ENCODE assay signal across 13 cellular contexts in the genomic region with DNA sequence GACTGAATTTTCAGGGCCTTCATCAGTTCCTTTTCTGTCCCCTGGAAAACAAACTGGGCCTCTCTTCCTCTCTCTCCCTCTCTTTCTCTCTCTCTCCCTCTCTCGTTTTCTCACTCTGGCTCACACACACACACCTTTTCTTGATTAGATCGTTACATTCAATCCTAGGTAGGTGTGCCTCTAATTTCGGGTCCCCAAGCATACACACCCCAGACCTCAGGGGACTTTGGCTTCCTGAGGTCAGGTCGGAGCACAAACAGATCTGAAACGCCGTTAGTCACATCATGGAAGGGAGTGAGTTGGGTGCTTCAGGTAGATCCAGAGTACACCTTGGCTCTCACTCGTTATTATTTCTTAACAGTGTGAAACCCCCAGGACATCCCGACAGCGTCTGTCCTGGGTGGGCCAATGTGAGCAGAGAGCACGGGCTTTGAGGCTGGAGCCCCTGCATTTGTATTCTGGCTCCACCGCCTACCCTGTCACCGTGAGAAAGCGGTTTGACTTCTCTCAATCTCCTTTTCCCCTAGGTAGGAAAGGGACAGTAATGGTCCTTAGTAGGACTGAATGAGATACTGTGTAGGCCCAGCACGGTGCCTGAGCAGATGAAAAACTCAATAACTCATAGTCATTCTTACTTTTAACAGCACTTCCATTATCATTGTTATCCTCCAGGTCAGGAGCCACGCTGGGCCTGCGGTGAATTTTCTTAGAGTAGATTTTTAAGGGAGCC. TPM values are rescaled to one million over a fixed set of nuclear protein-coding genes. Genes with fewer than 3 reads are reported as not detected.
DNase-seq lines count a peak whose midpoint lies in the region; ATAC-seq and TF ChIP-seq lines count a peak whose summit lies in the region.
"Had no signal": no experiment of that assay in that cellular context is flagged by ENCODE, and none has a peak within 500 bp of the region (broad histone marks: within the 10 kb centered on the region; RNA-seq: fewer than 3 reads in every experiment).

No MANE protein-coding gene starts in this region.

- peak overlapping the region; percentile 80 for H3K9ac ChIP-seq in MM.1S (ENCODE audit: low read length)
- no peak overlapping the region for H3K9ac ChIP-seq in muscle layer of colon (ENCODE audit: low read length)

- no peaks in the 10 kb centered on the region for H3K9me2 ChIP-seq in MM.1S (replicated peaks; ENCODE audit: insufficient read depth, low read length)

- no peaks in the 10 kb centered on the region for H3K36me3 Mint-ChIP-seq in WTC11
- H3K36me3 Mint-ChIP-seq: CD4-positive, alpha-beta memory T cell; natural killer cell treated with Interleukin-12 subunit alpha and Interleukin-12 subunit beta and Interleukin-15 and Interleukin-18, amount 100 ng/mL, for 72 hours had no signal

- DNase-seq in MM.1S, result no peak
- DNase-seq in NOMO-1 (lab: John Stamatoyannopoulos, UW; ENCODE audit: unreplicated experiment in 2 of 2), result no peak
- no peak for DNase-seq in OCI-M2 (lab: John Stamatoyannopoulos, UW; ENCODE audit: unreplicated experiment)
- no peak for DNase-seq in GOT3 (lab: John Stamatoyannopoulos, UW)
- DNase-seq in WTC11 (ENCODE audit: low spot score), result no peak
- DNase-seq: anterior cingulate cortex; CD4-positive, alpha-beta memory T cell had no signal

- peak overlapping the region; percentile 96 for H3K27ac ChIP-seq in MM.1S (ENCODE audit: low read length)
- H3K27ac ChIP-seq in muscle layer of colon (ENCODE audit: low read depth, low read length), result peak overlapping the region; percentile 59
- H3K27ac ChIP-seq: RWPE1 had no signal

- H3K4me1 Mint-ChIP-seq in WTC11, result peaks cover 9% of the 10 kb centered on the region

- no peaks in the 10 kb centered on the region for H4K20me1 ChIP-seq in MM.1S (ENCODE audit: insufficient read depth, low read length)

- peaks cover 30% of the 10 kb centered on the region for H3F3A ChIP-seq in MM.1S (ENCODE audit: insufficient read depth, low read length)

- POLR2A ChIA-PET in WTC11 (lab: Charles Lee), result no interaction called here

- peaks cover 86% of the 10 kb centered on the region for H3K4me1 ChIP-seq in MM.1S (ENCODE audit: low read length)
- H3K4me1 ChIP-seq in muscle layer of colon (ENCODE audit: insufficient read depth, low read length), result peaks cover 38% of the 10 kb centered on the region

- H3K27me3 ChIP-seq in MM.1S (replicated peaks; ENCODE audit: insufficient read depth, low read length) (no peaks in the 10 kb centered on the region), muscle layer of colon (ENCODE audit: control insufficient read depth in 1 of 2, insufficient read depth in 2 of 2, low read length in 2 of 2) (no peaks in the 10 kb centered on the region)

- TF ChIP-seq CTCF in GM12875 (IDR thresholded peaks at IDR 0.05; ENCODE audit: borderline replicate concordance, insufficient read depth, low read depth, low read length) (no peak), MM.1S (IDR thresholded peaks at IDR 0.05; ENCODE audit: low read length) (no peak), WTC11 (IDR thresholded peaks at IDR 0.05) (no peak)

- ATAC-seq in GM21381 (IDR thresholded peaks at IDR 0.05; ENCODE audit: unreplicated experiment) (peak; percentile 9), WTC11 (no peak)
- ATAC-seq: natural killer cell treated with Interleukin-12 subunit alpha and Interleukin-12 subunit beta and Interleukin-15 and Interleukin-18, amount 100 ng/mL, for 72 hours had no signal

- H3K9me3 Mint-ChIP-seq in WTC11, result 0 out of 2 replicates have a peak, but pooled peaks cover 3% of the 10 kb centered on the region
- H3K9me3 Mint-ChIP-seq: natural killer cell treated with Interleukin-12 subunit alpha and Interleukin-12 subunit beta and Interleukin-15 and Interleukin-18, amount 100 ng/mL, for 72 hours had no signal

- H3K4me3 ChIP-seq in GM12875 (ENCODE audit: low read depth, low read length) (peak overlapping the region; percentile 11), MM.1S (ENCODE audit: low read length) (no peak overlapping the region), muscle layer of colon (ENCODE audit: low read depth in 1 of 2, low read length in 2 of 2) (no peak overlapping the region)
- H3K4me3 ChIP-seq: thoracic aorta had no signal

- H3K9me3 ChIP-seq in MM.1S (replicated peaks; ENCODE audit: insufficient read depth, low read length) (no peaks in the 10 kb centered on the region), muscle layer of colon (ENCODE audit: low read length) (no peaks in the 10 kb centered on the region)
- H3K9me3 ChIP-seq: thoracic aorta had no signal

- CTCF ChIA-PET in WTC11 (lab: Charles Lee), result interaction anchor here (0.8 to 2.6 kb wide), 3 partner anchors 12 to 117 kb away, joined by 3 to 15 read pairs (median 4); no protein-coding TSS in a partner anchor

- no peaks in the 10 kb centered on the region for H3K27me3 Mint-ChIP-seq in WTC11 (ENCODE audit: low read depth)
- H3K27me3 Mint-ChIP-seq: CD4-positive, alpha-beta memory T cell had no signal

- no peak overlapping the region for H3K27ac Mint-ChIP-seq in WTC11

- H3K4me3 Mint-ChIP-seq in WTC11, result no peak overlapping the region

- no peaks in the 10 kb centered on the region for H3K36me3 ChIP-seq in MM.1S (replicated peaks; ENCODE audit: insufficient read depth, low read length)
- H3K36me3 ChIP-seq in muscle layer of colon (ENCODE audit: insufficient read depth, low read length), result no peaks in the 10 kb centered on the region
- H3K36me3 ChIP-seq: thoracic aorta had no signal

- peak overlapping the region; percentile 60; the same call in 1 of the 2 replicates for H3K4me2 ChIP-seq in MM.1S (ENCODE audit: low read depth, low read length)

- H2AFZ ChIP-seq in MM.1S (ENCODE audit: low read length), result no peak overlapping the region

- H3K79me2 ChIP-seq in MM.1S (ENCODE audit: low read length), result no peaks in the 10 kb centered on the region

TF ChIP-seq in WTC11, 78 proteins besides CTCF, POLR2A, EP300 and RAD21:
- TF ChIP-seq RORB (CRISPR knock-in tag; IDR thresholded peaks at IDR 0.05) (no peak), EMX1 (CRISPR knock-in tag; IDR thresholded peaks at IDR 0.05) (no peak), FOXK1 (CRISPR knock-in tag; IDR thresholded peaks at IDR 0.05) (no peak), JUN (CRISPR knock-in tag; IDR thresholded peaks at IDR 0.05) (no peak), ZMAT4 (CRISPR knock-in tag; IDR thresholded peaks at IDR 0.05) (no peak)
- TF ChIP-seq, protein P1, sequence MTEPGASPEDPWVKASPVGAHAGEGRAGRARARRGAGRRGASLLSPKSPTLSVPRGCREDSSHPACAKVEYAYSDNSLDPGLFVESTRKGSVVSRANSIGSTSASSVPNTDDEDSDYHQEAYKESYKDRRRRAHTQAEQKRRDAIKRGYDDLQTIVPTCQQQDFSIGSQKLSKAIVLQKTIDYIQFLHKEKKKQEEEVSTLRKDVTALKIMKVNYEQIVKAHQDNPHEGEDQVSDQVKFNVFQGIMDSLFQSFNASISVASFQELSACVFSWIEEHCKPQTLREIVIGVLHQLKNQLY (CRISPR knock-in tag; IDR thresholded peaks at IDR 0.05), result no peak
- TF ChIP-seq, protein P2, sequence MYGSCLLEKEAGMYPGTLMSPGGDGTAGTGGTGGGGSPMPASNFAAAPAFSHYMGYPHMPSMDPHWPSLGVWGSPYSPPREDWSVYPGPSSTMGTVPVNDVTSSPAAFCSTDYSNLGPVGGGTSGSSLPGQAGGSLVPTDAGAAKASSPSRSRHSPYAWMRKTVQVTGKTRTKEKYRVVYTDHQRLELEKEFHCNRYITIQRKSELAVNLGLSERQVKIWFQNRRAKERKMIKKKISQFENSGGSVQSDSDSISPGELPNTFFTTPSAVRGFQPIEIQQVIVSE (CRISPR knock-in tag; IDR thresholded peaks at IDR 0.05; ENCODE audit: borderline replicate concordance), result no peak

RNA-seq across cellular contexts. Expression of gene POU2AF1, which starts 37.3 kb away (rescaled TPM):
- 0.07 to 0.27 TPM (median 0.22 TPM) in 3 replicates for total RNA-seq in WTC11 (2021)
- total RNA-seq: thoracic aorta had no signal
